Comparison of ENCODE assay signal across 1 cellular context in genomic region chrX:73916931-73917657, GRCh38.
TF ChIP-seq lines count a peak whose summit lies in the region.

No MANE protein-coding gene starts in this region.

TF ChIP-seq in SK-N-SH, 30 proteins besides CTCF, POLR2A, EP300 and RAD21 (continued from another document):
- peak; percentile 49; the same call in 1 of the 2 replicates for TF ChIP-seq MEF2A (IDR thresholded peaks at IDR 0.05; ENCODE audit: borderline replicate concordance, low read depth)
- no peak for TF ChIP-seq EZH2phosphoT487 (IDR thresholded peaks at IDR 0.05; ENCODE audit: borderline replicate concordance, low read depth)
- peak; percentile 78 for TF ChIP-seq PBX3 (IDR thresholded peaks at IDR 0.05)
- TF ChIP-seq TEAD4 (IDR thresholded peaks at IDR 0.05; ENCODE audit: borderline replicate concordance, insufficient read depth), result peak; percentile 68
- no peak for TF ChIP-seq GATA2 (CRISPR knock-in tag; IDR thresholded peaks at IDR 0.05)
- TF ChIP-seq USF1 (IDR thresholded peaks at IDR 0.05; ENCODE audit: borderline replicate concordance, low read depth), result no peak
- peak; percentile 58 for TF ChIP-seq NFIC (IDR thresholded peaks at IDR 0.05; ENCODE audit: borderline replicate concordance)
- TF ChIP-seq IRF3 (IDR thresholded peaks at IDR 0.05; ENCODE audit: low read depth, low read length), result no peak
